ENCODE assay signal across 8 cellular contexts in the genomic region with DNA sequence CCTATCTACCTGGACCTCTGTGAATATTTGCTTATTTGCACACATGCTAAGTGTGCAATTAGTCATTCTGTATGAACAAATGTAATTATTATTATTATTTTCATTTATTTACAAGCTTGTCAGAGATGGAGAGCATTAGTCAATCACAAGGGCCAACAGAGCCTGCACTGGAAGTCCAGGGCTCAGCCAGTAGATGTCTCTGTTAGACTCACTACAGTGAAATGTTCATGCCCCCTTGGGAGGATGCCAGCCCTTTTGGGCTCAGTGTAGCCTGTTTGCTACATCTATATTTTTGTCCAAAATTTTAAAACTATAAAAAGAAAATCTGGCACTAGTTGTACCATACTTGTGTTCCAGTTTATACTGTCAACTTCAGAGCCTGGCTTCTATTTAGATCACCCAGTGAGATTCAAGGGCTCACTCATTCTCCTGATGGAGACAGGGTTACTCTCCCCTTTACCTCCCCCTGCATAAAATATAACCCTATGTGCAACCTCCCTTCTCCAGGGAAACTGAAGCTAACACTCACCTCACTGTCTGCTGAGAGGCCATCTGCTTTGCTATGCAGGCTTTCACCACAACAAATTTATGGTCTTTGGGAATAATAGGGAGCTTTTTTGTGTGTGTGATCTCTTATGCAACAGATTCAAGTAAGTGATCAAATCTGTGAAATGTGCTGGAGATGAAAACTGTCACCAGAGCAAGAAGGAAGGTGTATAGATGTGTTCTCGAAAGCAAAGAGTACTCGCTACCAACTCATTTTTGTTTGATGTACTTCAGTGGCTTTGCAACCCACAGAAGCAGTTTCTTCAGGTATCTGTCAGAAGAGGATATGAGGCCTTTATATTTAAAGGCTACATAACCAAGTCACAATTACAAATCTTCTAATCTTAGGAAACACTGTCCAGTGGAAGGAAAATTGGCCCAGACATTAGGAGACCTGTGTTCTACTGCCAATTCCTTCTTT.
A peak's percentile ranks its signal among the peaks of the same experiment; 100 is the strongest.
DNase-seq lines count a peak whose midpoint lies in the region; ATAC-seq, FAIRE-seq and TF ChIP-seq lines count a peak whose summit lies in the region.

No MANE protein-coding gene starts in this region.

- POLR2A ChIA-PET in HepG2 (lab: Yijun Ruan, JAX) = no interaction called here

- 82 to 96% methylated on average over 2 of the region's 2 CpGs for WGBS in body of pancreas, 2 donors
- WGBS in HepG2 (ENCODE audit: low lambda C conversion rate) = 3% methylated on average over 2 of the region's 2 CpGs

- CTCF ChIA-PET in HepG2 (lab: Yijun Ruan, JAX; ENCODE audit: low intra/inter-chr PET ratio, low total read pairs) = no interaction called here

- H3K4me1 ChIP-seq in body of pancreas (no peaks in the 10 kb centered on the region), HepG2 (ENCODE audit: insufficient read depth, low read length) (no peaks in the 10 kb centered on the region)

- H3K27ac ChIP-seq in body of pancreas (no peak overlapping the region), HepG2 (ENCODE audit: extremely low read length, insufficient read depth, low read length) (no peak overlapping the region)

- H2AFZ ChIP-seq in HepG2 (ENCODE audit: low read length) = no peak overlapping the region

- H3K9me3 ChIP-seq in MG63 (no peaks in the 10 kb centered on the region), body of pancreas (no peaks in the 10 kb centered on the region), HepG2 (ENCODE audit: low read length) (no peaks in the 10 kb centered on the region)

- no peak overlapping the region for H3K4me2 ChIP-seq in HepG2 (ENCODE audit: low read depth, low read length)

- TF ChIP-seq EP300 in HepG2 (IDR thresholded peaks at IDR 0.05; ENCODE audit: low read depth in 2 of 2, low read length in 2 of 2) = no peak
- no peak for TF ChIP-seq EP300 in HepG2 (CRISPR knock-in tag; IDR thresholded peaks at IDR 0.05; ENCODE audit: borderline replicate concordance)

- BruUV-seq in HepG2 (replicated peaks; lab: Mats Ljungman, UMichigan) = no TSS peak

- ATAC-seq in body of pancreas = peak; percentile 45
- ATAC-seq in HepG2 = no peak
- ATAC-seq in HG03097 (IDR thresholded peaks at IDR 0.05; ENCODE audit: low FRiP score, unreplicated experiment) = no peak
- ATAC-seq in GM18861 (IDR thresholded peaks at IDR 0.05; ENCODE audit: unreplicated experiment) = no peak

- TF ChIP-seq CTCF in body of pancreas (IDR thresholded peaks at IDR 0.05) (peak in 6 of 7 experiments; percentile 16 to 43 (median 24)), HepG2 (CRISPR knock-in tag; IDR thresholded peaks at IDR 0.05) (0 out of 2 replicates have a peak, but pooled peaks have one; percentile 8)

- in situ Hi-C loops in HepG2 (cut with HindIII; ENCODE audit: extremely low pct_ligation_motif_present, low pct_unique_long_range_greater_than_20kb) = no loop called here

- H3K27me3 ChIP-seq in MG63 (no peaks in the 10 kb centered on the region), body of pancreas (no peaks in the 10 kb centered on the region), HepG2 (ENCODE audit: control insufficient read depth in 1 of 2, insufficient read depth in 2 of 2, low read length in 2 of 2) (no peaks in the 10 kb centered on the region; a peak in 1 of 5 replicates)

- FAIRE-seq in HepG2 (lab: Jason Lieb, UNC) = no peak

- H3K36me3 ChIP-seq in MG63 = no peaks in the 10 kb centered on the region
- no peaks in the 10 kb centered on the region for H3K36me3 ChIP-seq in body of pancreas (replicated peaks in 1 of 2; ENCODE audit: insufficient read depth in 1 of 2, low read depth in 2 of 2)
- no peaks in the 10 kb centered on the region for H3K36me3 ChIP-seq in HepG2 (replicated peaks in 1 of 2; ENCODE audit: control insufficient read depth in 1 of 2, insufficient read depth in 2 of 2, low read length in 2 of 2)

- TF ChIP-seq POLR2A in body of pancreas (IDR thresholded peaks at IDR 0.05) (no peak), HepG2 (IDR thresholded peaks at IDR 0.05; ENCODE audit: insufficient read depth in 1 of 2, low read depth in 2 of 2, low read length in 2 of 2) (no peak)

- TF ChIP-seq RAD21 in HepG2 (CRISPR knock-in tag; IDR thresholded peaks at IDR 0.05) = no peak

- no peak overlapping the region for H3K9ac ChIP-seq in HepG2 (ENCODE audit: insufficient read depth, low read depth, low read length)

- H4K20me1 ChIP-seq in HepG2 (ENCODE audit: insufficient read depth, low read length) = no peaks in the 10 kb centered on the region

- peak; percentile 48 for DNase-seq in GM03348 (ENCODE audit: low spot score)
- DNase-seq in MG63 = peak; percentile 61
- peak; percentile 48 to 76 (median 59) for DNase-seq in body of pancreas
- DNase-seq in HepG2 (ENCODE audit: low spot score) = no peak
- no peak for DNase-seq in epidermal melanocyte (ENCODE audit: insufficient read length, low spot score)
- DNase-seq in LoVo (ENCODE audit: low spot score) = no peak

- H3K4me3 ChIP-seq in MG63 (no peak overlapping the region), body of pancreas (no peak overlapping the region), HepG2 (replicated peaks in 1 of 3; ENCODE audit: insufficient read depth in 1 of 3, low read depth in 2 of 3, low read length in 3 of 3) (no peak overlapping the region)

- H3K79me2 ChIP-seq in HepG2 (ENCODE audit: insufficient read depth, low read length) = no peaks in the 10 kb centered on the region

- intact Hi-C loops in body of pancreas (cut with DNase I) (no loop called here), HepG2 (cut with micrococcal nuclease; ENCODE audit: unreplicated experiment) (no loop called here)

TF ChIP-seq in HepG2, 621 proteins besides CTCF, POLR2A, EP300 and RAD21:
- TF ChIP-seq ZNF670 (CRISPR knock-in tag; IDR thresholded peaks at IDR 0.05; ENCODE audit: borderline replicate concordance) (no peak), STAG1 (CRISPR knock-in tag; IDR thresholded peaks at IDR 0.05) (peak; percentile 12; the same call in 1 of the 2 replicates), RFX5 (IDR thresholded peaks at IDR 0.05; ENCODE audit: low read depth, low read length) (no peak), HOXA7 (CRISPR knock-in tag; IDR thresholded peaks at IDR 0.05) (no peak), NPAS2 (CRISPR knock-in tag; IDR thresholded peaks at IDR 0.05; ENCODE audit: borderline replicate concordance) (no peak)
- TF ChIP-seq, protein P1, sequence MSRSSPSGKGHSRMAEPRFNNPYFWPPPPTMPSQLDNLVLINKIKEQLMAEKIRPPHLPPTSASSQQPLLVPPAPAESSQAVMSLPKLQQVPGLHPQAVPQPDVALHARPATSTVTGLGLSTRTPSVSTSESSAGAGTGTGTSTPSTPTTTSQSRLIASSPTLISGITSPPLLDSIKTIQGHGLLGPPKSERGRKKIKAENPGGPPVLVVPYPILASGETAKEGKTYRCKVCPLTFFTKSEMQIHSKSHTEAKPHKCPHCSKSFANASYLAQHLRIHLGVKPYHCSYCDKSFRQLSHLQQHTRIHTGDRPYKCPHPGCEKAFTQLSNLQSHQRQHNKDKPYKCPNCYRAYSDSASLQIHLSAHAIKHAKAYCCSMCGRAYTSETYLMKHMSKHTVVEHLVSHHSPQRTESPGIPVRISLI (CRISPR knock-in tag; IDR thresholded peaks at IDR 0.05; ENCODE audit: borderline replicate concordance) = no peak
- TF ChIP-seq, protein P2, sequence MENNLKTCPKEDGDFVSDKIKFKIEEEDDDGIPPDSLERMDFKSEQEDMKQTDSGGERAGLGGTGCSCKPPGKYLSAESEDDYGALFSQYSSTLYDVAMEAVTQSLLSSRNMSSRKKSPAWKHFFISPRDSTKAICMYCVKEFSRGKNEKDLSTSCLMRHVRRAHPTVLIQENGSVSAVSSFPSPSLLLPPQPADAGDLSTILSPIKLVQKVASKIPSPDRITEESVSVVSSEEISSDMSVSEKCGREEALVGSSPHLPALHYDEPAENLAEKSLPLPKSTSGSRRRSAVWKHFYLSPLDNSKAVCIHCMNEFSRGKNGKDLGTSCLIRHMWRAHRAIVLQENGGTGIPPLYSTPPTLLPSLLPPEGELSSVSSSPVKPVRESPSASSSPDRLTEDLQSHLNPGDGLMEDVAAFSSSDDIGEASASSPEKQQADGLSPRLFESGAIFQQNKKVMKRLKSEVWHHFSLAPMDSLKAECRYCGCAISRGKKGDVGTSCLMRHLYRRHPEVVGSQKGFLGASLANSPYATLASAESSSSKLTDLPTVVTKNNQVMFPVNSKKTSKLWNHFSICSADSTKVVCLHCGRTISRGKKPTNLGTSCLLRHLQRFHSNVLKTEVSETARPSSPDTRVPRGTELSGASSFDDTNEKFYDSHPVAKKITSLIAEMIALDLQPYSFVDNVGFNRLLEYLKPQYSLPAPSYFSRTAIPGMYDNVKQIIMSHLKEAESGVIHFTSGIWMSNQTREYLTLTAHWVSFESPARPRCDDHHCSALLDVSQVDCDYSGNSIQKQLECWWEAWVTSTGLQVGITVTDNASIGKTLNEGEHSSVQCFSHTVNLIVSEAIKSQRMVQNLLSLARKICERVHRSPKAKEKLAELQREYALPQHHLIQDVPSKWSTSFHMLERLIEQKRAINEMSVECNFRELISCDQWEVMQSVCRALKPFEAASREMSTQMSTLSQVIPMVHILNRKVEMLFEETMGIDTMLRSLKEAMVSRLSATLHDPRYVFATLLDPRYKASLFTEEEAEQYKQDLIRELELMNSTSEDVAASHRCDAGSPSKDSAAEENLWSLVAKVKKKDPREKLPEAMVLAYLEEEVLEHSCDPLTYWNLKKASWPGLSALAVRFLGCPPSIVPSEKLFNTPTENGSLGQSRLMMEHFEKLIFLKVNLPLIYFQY (CRISPR knock-in tag; IDR thresholded peaks at IDR 0.05; ENCODE audit: borderline replicate concordance) = no peak

Comparison
In these comparisons a context has a peak if more than half of its experiments do, and no peak if none do; other contexts are left out.
1. DNase-seq: peak in GM03348 (single experiment), MG63 (single experiment) and body of pancreas (4 of 4); none in HepG2 (single experiment), epidermal melanocyte (single experiment) and LoVo (single experiment).